12 cellular contexts compared by ENCODE assay signal in the genomic region with DNA sequence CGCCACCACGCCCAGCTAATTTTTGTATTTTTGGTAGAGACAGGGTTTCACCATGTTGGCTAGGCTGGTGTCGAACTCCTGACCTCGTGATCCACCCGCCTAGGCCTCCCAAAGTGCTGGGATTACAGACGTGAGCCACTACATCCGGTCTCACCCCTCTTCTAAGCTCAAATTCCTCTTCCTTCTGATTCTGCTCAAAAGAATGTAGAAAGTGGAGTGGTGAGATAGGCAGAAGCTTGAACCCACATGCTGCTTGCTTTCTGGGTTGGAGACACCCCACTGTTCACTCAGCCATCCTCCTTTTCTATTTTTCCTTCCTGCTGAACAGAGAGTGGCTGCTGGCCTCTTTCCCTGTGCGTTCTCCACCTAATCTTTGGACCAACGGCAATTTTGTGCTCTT. TPM values are rescaled to one million over a fixed set of nuclear protein-coding genes. Genes with fewer than 3 reads are reported as not detected.
A peak's percentile ranks its signal among the peaks of the same experiment; 100 is the strongest.
DNase-seq lines count a peak whose midpoint lies in the region; TF ChIP-seq lines count a peak whose summit lies in the region.
"Not testable (repeated sequence)": the region's sequence is repeated elsewhere in the genome, so short reads cannot be mapped to it uniquely, and the experiment has no call there.
"Had no signal": no experiment of that assay in that cellular context is flagged by ENCODE, and none has a peak within 500 bp of the region (broad histone marks: within the 10 kb centered on the region; RNA-seq: fewer than 3 reads in every experiment).

No MANE protein-coding gene starts in this region.

- H3K9ac ChIP-seq in mesenchymal stem cell (ENCODE audit: low read length); neural progenitor cell: not testable (repeated sequence)

- H2BK120ac ChIP-seq in mesenchymal stem cell (ENCODE audit: low read depth, low read length), result not testable (repeated sequence)

- H2BK5ac ChIP-seq in mesenchymal stem cell (ENCODE audit: low read depth, low read length, poor library complexity, severe bottlenecking), result not testable (repeated sequence)

- H3K27ac Mint-ChIP-seq in neural progenitor cell, result not testable (repeated sequence)

- H3K4me1 Mint-ChIP-seq in neural progenitor cell, result peaks cover 38% of the 10 kb centered on the region

- H3K23ac ChIP-seq in mesenchymal stem cell (ENCODE audit: low read length in 2 of 2), result not testable (repeated sequence)

- not testable (repeated sequence) for H3K36me3 ChIP-seq in mesenchymal stem cell (ENCODE audit: control insufficient read depth in 1 of 2, insufficient read depth in 2 of 2, low read depth in 1 of 2, low read length in 2 of 2); neural progenitor cell; tibial artery

- H3K27ac ChIP-seq in epithelial cell of prostate, result peak overlapping the region; percentile 73
- H3K27ac ChIP-seq in mesenchymal stem cell (ENCODE audit: low read length, poor library complexity, severe bottlenecking); neural progenitor cell: not testable (repeated sequence)
- H3K27ac ChIP-seq in tibial artery, result peak overlapping the region; percentile 88 to 92

- H3K9me3 Mint-ChIP-seq in neural progenitor cell, result not testable (repeated sequence)

- peak; percentile 7 for DNase-seq in HCEC 1CT
- DNase-seq in MV-4-11 (lab: John Stamatoyannopoulos, UW), result peak; percentile 9
- DNase-seq in astrocyte of the spinal cord (ENCODE audit: low read depth, low spot score), result peak; percentile 5
- not testable (repeated sequence) for DNase-seq in epithelial cell of prostate (ENCODE audit: low read depth, low spot score); mesenchymal stem cell; neural progenitor cell (ENCODE audit: low spot score)
- DNase-seq in tibial artery, result peak in 1 of 2 donors; percentile 6

- H3K4me2 ChIP-seq in mesenchymal stem cell (ENCODE audit: low read length, poor library complexity, severe bottlenecking); neural progenitor cell: not testable (repeated sequence)

- TF ChIP-seq CTCF in astrocyte of the spinal cord (IDR thresholded peaks at IDR 0.05; ENCODE audit: low read depth, low read length); neural progenitor cell (IDR thresholded peaks at IDR 0.05); tibial artery (IDR thresholded peaks at IDR 0.05): not testable (repeated sequence)

- not testable (repeated sequence) for H2AK5ac ChIP-seq in mesenchymal stem cell (ENCODE audit: low read length, severe bottlenecking)

- H3K4ac ChIP-seq in mesenchymal stem cell (ENCODE audit: low read depth in 1 of 2, low read length in 2 of 2), result not testable (repeated sequence)

- WGBS in mesenchymal stem cell, result 82% methylated on average over 9 of the region's 9 CpGs

- H2BK15ac ChIP-seq in mesenchymal stem cell (ENCODE audit: low read depth, poor library complexity, severe bottlenecking), result not testable (repeated sequence)

- peak overlapping the region; percentile 28 for H4K91ac ChIP-seq in mesenchymal stem cell (ENCODE audit: low read length)

- peaks cover 0 to 32% of the 10 kb centered on the region in 2 experiments for H3K27me3 ChIP-seq in mesenchymal stem cell (ENCODE audit: control insufficient read depth in 1 of 2, insufficient read depth in 1 of 2, low read length in 2 of 2)
- not testable (repeated sequence) for H3K27me3 ChIP-seq in neural progenitor cell, tibial artery

- H4K8ac ChIP-seq in mesenchymal stem cell (ENCODE audit: low read length), result not testable (repeated sequence)

- H3K4me1 ChIP-seq in mesenchymal stem cell (ENCODE audit: control insufficient read depth, insufficient read depth, low read depth, low read length) (peaks cover 22% of the 10 kb centered on the region), neural progenitor cell (peaks cover 12% of the 10 kb centered on the region), tibial artery (peaks cover 0 to 70% (median 37%) of the 10 kb centered on the region in 4 donors)

- H2AFZ ChIP-seq in mesenchymal stem cell (ENCODE audit: low read depth, low read length); neural progenitor cell (replicated peaks): not testable (repeated sequence)

- H3K27me3 Mint-ChIP-seq in neural progenitor cell (ENCODE audit: insufficient read depth, low read depth), result peaks cover 16% of the 10 kb centered on the region

- H3K4me3 Mint-ChIP-seq in neural progenitor cell, result peak overlapping the region; percentile 43

- not testable (repeated sequence) for H3K4me3 ChIP-seq in astrocyte of the spinal cord (ENCODE audit: low read depth, low read length); mesenchymal stem cell (ENCODE audit: insufficient read depth in 1 of 2, low read depth in 1 of 2, low read length in 2 of 2); neural progenitor cell; tibial artery

- intact Hi-C loops in tibial artery (cut with DNase I; ENCODE audit: low total_unique reads), result not testable (repeated sequence)

- H3K79me1 ChIP-seq in mesenchymal stem cell (replicated peaks; ENCODE audit: low read length, poor library complexity, severe bottlenecking), result not testable (repeated sequence)

- H3K18ac ChIP-seq in mesenchymal stem cell (ENCODE audit: low read depth in 1 of 2, low read length in 2 of 2), result not testable (repeated sequence)

- not testable (repeated sequence) for H3K36me3 Mint-ChIP-seq in neural progenitor cell

- H3K14ac ChIP-seq in mesenchymal stem cell (ENCODE audit: low read length in 2 of 2), result not testable (repeated sequence)

- not testable (repeated sequence) for H3F3A ChIP-seq in neural progenitor cell (ENCODE audit: low read depth)

- H3K9me3 ChIP-seq in mesenchymal stem cell (ENCODE audit: control insufficient read depth, low read length); neural progenitor cell (ENCODE audit: low read depth); tibial artery: not testable (repeated sequence)

- H4K20me1 ChIP-seq in neural progenitor cell (ENCODE audit: low read depth), result not testable (repeated sequence)

- in situ Hi-C loops in astrocyte of the spinal cord (cut with HindIII; ENCODE audit: low sequenced_read_pairs), result not testable (repeated sequence)

- H3K79me2 ChIP-seq in neural progenitor cell (ENCODE audit: low read depth), result not testable (repeated sequence)

- H2BK12ac ChIP-seq in mesenchymal stem cell (ENCODE audit: low read length in 2 of 2), result not testable (repeated sequence)

RNA-seq across cellular contexts. Expression of a gene that starts 49.9 kb away (rescaled TPM):
- polyA plus RNA-seq in mesenchymal stem cell (2013, experiment 1 of 2), result not detected
- polyA plus RNA-seq in mesenchymal stem cell (2013, experiment 2 of 2), result not detected
- total RNA-seq in neural progenitor cell (ENCODE audit: low replicate concordance), result not detected in 2 replicates
- total RNA-seq: Calu3; CD4-positive, alpha-beta T cell; GM23338; H9; HT-29 had no signal
- polyA plus RNA-seq: GM23338 had no signal
